1 cellular context compared by ENCODE assay signal in genomic region chr16:67104061-67104460, GRCh38.
TF ChIP-seq lines count a peak whose summit lies in the region.

No MANE protein-coding gene starts in this region.

TF ChIP-seq in HepG2, 621 proteins besides CTCF, POLR2A, EP300 and RAD21 (continued from another document and continues in another):
- TF ChIP-seq, protein P1, sequence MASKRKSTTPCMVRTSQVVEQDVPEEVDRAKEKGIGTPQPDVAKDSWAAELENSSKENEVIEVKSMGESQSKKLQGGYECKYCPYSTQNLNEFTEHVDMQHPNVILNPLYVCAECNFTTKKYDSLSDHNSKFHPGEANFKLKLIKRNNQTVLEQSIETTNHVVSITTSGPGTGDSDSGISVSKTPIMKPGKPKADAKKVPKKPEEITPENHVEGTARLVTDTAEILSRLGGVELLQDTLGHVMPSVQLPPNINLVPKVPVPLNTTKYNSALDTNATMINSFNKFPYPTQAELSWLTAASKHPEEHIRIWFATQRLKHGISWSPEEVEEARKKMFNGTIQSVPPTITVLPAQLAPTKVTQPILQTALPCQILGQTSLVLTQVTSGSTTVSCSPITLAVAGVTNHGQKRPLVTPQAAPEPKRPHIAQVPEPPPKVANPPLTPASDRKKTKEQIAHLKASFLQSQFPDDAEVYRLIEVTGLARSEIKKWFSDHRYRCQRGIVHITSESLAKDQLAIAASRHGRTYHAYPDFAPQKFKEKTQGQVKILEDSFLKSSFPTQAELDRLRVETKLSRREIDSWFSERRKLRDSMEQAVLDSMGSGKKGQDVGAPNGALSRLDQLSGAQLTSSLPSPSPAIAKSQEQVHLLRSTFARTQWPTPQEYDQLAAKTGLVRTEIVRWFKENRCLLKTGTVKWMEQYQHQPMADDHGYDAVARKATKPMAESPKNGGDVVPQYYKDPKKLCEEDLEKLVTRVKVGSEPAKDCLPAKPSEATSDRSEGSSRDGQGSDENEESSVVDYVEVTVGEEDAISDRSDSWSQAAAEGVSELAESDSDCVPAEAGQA (IDR thresholded peaks at IDR 0.05; ENCODE audit: low read depth), result 0 out of 2 replicates have a peak, but pooled peaks have one; percentile 19
- TF ChIP-seq, protein P1 (CRISPR knock-in tag; IDR thresholded peaks at IDR 0.05; ENCODE audit: borderline replicate concordance), result no peak
- TF ChIP-seq ZSCAN21 (CRISPR knock-in tag; IDR thresholded peaks at IDR 0.05; ENCODE audit: borderline replicate concordance) (no peak), PBX2 (CRISPR knock-in tag; IDR thresholded peaks at IDR 0.05) (no peak), KMT2A (CRISPR knock-in tag; IDR thresholded peaks at IDR 0.05) (no peak), GTF3A (CRISPR knock-in tag; conservative IDR thresholded peaks at IDR 0.05) (no peak), ZSCAN22 (CRISPR knock-in tag; IDR thresholded peaks at IDR 0.05) (no peak), TFAP4 (IDR thresholded peaks at IDR 0.05; ENCODE audit: borderline replicate concordance, low read depth) (0 out of 2 replicates have a peak, but pooled peaks have one; percentile 12), ZBTB8A (CRISPR knock-in tag; IDR thresholded peaks at IDR 0.05; ENCODE audit: borderline replicate concordance, low read depth) (no peak), PATZ1 (CRISPR knock-in tag; IDR thresholded peaks at IDR 0.05) (0 out of 2 replicates have a peak, but pooled peaks have one; percentile 30), KAT8 (CRISPR knock-in tag; IDR thresholded peaks at IDR 0.05) (peak; percentile 29; the same call in 1 of the 2 replicates), HOMEZ (CRISPR knock-in tag; IDR thresholded peaks at IDR 0.05; ENCODE audit: low read depth) (peak; percentile 39; the same call in 1 of the 2 replicates), DDIT3 (CRISPR knock-in tag; IDR thresholded peaks at IDR 0.05) (no peak), ERF (CRISPR knock-in tag; IDR thresholded peaks at IDR 0.05) (0 out of 2 replicates have a peak, but pooled peaks have one; percentile 45), ZBED4 (CRISPR knock-in tag; IDR thresholded peaks at IDR 0.05; ENCODE audit: borderline replicate concordance) (0 out of 2 replicates have a peak, but pooled peaks have one; percentile 14), CENPT (CRISPR knock-in tag; IDR thresholded peaks at IDR 0.05; ENCODE audit: low read depth) (no peak), TEF (CRISPR knock-in tag; IDR thresholded peaks at IDR 0.05) (no peak), MIER2 (CRISPR knock-in tag; IDR thresholded peaks at IDR 0.05) (0 out of 2 replicates have a peak, but pooled peaks have one; percentile 29), WIZ (CRISPR knock-in tag; IDR thresholded peaks at IDR 0.05) (no peak), ZNF331 (CRISPR knock-in tag; IDR thresholded peaks at IDR 0.05) (peak; percentile 33; the same call in 1 of the 2 replicates), SIX1 (CRISPR knock-in tag; IDR thresholded peaks at IDR 0.05; ENCODE audit: borderline replicate concordance) (0 out of 2 replicates have a peak, but pooled peaks have one; percentile 9), ZNF292 (CRISPR knock-in tag; IDR thresholded peaks at IDR 0.05; ENCODE audit: borderline replicate concordance, low read depth) (no peak), FOXK1 (CRISPR knock-in tag; IDR thresholded peaks at IDR 0.05; ENCODE audit: borderline replicate concordance, low read depth) (0 out of 2 replicates have a peak, but pooled peaks have one; percentile 15), SMC3 (IDR thresholded peaks at IDR 0.05; ENCODE audit: low read length) (peak; percentile 82), ZFP37 (CRISPR knock-in tag; IDR thresholded peaks at IDR 0.05; ENCODE audit: borderline replicate concordance) (no peak), POLR2G (IDR thresholded peaks at IDR 0.05; ENCODE audit: low read depth, low read length) (0 out of 2 replicates have a peak, but pooled peaks have one; percentile 39)
- TF ChIP-seq, protein P2, sequence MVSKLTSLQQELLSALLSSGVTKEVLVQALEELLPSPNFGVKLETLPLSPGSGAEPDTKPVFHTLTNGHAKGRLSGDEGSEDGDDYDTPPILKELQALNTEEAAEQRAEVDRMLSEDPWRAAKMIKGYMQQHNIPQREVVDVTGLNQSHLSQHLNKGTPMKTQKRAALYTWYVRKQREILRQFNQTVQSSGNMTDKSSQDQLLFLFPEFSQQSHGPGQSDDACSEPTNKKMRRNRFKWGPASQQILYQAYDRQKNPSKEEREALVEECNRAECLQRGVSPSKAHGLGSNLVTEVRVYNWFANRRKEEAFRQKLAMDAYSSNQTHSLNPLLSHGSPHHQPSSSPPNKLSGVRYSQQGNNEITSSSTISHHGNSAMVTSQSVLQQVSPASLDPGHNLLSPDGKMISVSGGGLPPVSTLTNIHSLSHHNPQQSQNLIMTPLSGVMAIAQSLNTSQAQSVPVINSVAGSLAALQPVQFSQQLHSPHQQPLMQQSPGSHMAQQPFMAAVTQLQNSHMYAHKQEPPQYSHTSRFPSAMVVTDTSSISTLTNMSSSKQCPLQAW (CRISPR knock-in tag; IDR thresholded peaks at IDR 0.05), result no peak
- TF ChIP-seq, protein P3, sequence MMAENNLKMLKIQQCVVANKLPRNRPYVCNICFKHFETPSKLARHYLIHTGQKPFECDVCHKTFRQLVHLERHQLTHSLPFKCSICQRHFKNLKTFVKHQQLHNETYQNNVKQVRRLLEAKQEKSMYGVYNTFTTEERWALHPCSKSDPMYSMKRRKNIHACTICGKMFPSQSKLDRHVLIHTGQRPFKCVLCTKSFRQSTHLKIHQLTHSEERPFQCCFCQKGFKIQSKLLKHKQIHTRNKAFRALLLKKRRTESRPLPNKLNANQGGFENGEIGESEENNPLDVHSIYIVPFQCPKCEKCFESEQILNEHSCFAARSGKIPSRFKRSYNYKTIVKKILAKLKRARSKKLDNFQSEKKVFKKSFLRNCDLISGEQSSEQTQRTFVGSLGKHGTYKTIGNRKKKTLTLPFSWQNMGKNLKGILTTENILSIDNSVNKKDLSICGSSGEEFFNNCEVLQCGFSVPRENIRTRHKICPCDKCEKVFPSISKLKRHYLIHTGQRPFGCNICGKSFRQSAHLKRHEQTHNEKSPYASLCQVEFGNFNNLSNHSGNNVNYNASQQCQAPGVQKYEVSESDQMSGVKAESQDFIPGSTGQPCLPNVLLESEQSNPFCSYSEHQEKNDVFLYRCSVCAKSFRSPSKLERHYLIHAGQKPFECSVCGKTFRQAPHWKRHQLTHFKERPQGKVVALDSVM (CRISPR knock-in tag; IDR thresholded peaks at IDR 0.05), result no peak
- TF ChIP-seq, protein P4, sequence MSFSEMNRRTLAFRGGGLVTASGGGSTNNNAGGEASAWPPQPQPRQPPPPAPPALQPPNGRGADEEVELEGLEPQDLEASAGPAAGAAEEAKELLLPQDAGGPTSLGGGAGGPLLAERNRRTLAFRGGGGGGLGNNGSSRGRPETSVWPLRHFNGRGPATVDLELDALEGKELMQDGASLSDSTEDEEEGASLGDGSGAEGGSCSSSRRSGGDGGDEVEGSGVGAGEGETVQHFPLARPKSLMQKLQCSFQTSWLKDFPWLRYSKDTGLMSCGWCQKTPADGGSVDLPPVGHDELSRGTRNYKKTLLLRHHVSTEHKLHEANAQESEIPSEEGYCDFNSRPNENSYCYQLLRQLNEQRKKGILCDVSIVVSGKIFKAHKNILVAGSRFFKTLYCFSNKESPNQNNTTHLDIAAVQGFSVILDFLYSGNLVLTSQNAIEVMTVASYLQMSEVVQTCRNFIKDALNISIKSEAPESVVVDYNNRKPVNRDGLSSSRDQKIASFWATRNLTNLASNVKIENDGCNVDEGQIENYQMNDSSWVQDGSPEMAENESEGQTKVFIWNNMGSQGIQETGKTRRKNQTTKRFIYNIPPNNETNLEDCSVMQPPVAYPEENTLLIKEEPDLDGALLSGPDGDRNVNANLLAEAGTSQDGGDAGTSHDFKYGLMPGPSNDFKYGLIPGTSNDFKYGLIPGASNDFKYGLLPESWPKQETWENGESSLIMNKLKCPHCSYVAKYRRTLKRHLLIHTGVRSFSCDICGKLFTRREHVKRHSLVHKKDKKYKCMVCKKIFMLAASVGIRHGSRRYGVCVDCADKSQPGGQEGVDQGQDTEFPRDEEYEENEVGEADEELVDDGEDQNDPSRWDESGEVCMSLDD (CRISPR knock-in tag; IDR thresholded peaks at IDR 0.05; ENCODE audit: borderline replicate concordance), result no peak
